ENCODE assay signal across 4 cellular contexts in genomic region chr1:212377644-212378043, GRCh38.
"Had no signal": no experiment of that assay in that cellular context is flagged by ENCODE, and none has a peak within 500 bp of the region (broad histone marks: within the 10 kb centered on the region; RNA-seq: fewer than 3 reads in every experiment).

No MANE protein-coding gene starts in this region.

- DNase-seq: H9, HCEC 1CT, IMR-90 had no signal

- ATAC-seq: GM23338 had no signal

- H3K4me3 Mint-ChIP-seq: GM23338, H9 had no signal

- H3K9me3 Mint-ChIP-seq: GM23338 had no signal

- H3K27ac Mint-ChIP-seq: GM23338 had no signal
